In genomic region chr4:8080754-8081065, GRCh38 we compare ENCODE assay signal across 1 cellular context.
TF ChIP-seq lines count a peak whose summit lies in the region.

No MANE protein-coding gene starts in this region.

TF ChIP-seq in GM23338, 12 proteins besides CTCF, POLR2A, EP300 and RAD21 (continued from another document):
- TF ChIP-seq, protein P1, sequence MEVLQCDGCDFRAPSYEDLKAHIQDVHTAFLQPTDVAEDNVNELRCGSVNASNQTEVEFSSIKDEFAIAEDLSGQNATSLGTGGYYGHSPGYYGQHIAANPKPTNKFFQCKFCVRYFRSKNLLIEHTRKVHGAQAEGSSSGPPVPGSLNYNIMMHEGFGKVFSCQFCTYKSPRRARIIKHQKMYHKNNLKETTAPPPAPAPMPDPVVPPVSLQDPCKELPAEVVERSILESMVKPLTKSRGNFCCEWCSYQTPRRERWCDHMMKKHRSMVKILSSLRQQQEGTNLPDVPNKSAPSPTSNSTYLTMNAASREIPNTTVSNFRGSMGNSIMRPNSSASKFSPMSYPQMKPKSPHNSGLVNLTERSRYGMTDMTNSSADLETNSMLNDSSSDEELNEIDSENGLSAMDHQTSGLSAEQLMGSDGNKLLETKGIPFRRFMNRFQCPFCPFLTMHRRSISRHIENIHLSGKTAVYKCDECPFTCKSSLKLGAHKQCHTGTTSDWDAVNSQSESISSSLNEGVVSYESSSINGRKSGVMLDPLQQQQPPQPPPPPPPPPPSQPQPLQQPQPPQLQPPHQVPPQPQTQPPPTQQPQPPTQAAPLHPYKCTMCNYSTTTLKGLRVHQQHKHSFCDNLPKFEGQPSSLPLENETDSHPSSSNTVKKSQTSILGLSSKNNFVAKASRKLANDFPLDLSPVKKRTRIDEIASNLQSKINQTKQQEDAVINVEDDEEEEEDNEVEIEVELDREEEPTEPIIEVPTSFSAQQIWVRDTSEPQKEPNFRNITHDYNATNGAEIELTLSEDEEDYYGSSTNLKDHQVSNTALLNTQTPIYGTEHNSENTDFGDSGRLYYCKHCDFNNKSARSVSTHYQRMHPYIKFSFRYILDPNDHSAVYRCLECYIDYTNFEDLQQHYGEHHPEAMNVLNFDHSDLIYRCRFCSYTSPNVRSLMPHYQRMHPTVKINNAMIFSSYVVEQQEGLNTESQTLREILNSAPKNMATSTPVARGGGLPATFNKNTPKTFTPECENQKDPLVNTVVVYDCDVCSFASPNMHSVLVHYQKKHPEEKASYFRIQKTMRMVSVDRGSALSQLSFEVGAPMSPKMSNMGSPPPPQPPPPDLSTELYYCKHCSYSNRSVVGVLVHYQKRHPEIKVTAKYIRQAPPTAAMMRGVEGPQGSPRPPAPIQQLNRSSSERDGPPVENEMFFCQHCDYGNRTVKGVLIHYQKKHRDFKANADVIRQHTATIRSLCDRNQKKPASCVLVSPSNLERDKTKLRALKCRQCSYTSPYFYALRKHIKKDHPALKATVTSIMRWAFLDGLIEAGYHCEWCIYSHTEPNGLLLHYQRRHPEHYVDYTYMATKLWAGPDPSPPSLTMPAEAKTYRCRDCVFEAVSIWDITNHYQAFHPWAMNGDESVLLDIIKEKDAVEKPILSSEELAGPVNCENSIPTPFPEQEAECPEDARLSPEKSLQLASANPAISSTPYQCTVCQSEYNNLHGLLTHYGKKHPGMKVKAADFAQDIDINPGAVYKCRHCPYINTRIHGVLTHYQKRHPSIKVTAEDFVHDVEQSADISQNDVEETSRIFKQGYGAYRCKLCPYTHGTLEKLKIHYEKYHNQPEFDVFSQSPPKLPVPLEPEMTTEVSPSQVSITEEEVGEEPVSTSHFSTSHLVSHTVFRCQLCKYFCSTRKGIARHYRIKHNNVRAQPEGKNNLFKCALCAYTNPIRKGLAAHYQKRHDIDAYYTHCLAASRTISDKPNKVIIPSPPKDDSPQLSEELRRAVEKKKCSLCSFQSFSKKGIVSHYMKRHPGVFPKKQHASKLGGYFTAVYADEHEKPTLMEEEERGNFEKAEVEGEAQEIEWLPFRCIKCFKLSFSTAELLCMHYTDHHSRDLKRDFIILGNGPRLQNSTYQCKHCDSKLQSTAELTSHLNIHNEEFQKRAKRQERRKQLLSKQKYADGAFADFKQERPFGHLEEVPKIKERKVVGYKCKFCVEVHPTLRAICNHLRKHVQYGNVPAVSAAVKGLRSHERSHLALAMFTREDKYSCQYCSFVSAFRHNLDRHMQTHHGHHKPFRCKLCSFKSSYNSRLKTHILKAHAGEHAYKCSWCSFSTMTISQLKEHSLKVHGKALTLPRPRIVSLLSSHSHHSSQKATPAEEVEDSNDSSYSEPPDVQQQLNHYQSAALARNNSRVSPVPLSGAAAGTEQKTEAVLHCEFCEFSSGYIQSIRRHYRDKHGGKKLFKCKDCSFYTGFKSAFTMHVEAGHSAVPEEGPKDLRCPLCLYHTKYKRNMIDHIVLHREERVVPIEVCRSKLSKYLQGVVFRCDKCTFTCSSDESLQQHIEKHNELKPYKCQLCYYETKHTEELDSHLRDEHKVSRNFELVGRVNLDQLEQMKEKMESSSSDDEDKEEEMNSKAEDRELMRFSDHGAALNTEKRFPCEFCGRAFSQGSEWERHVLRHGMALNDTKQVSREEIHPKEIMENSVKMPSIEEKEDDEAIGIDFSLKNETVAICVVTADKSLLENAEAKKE (CRISPR knock-in tag; IDR thresholded peaks at IDR 0.05) = no peak
- TF ChIP-seq STAT1 (IDR thresholded peaks at IDR 0.05; ENCODE audit: unreplicated experiment) = no peak
